ENCODE assay signal across 16 cellular contexts in the genomic region with DNA sequence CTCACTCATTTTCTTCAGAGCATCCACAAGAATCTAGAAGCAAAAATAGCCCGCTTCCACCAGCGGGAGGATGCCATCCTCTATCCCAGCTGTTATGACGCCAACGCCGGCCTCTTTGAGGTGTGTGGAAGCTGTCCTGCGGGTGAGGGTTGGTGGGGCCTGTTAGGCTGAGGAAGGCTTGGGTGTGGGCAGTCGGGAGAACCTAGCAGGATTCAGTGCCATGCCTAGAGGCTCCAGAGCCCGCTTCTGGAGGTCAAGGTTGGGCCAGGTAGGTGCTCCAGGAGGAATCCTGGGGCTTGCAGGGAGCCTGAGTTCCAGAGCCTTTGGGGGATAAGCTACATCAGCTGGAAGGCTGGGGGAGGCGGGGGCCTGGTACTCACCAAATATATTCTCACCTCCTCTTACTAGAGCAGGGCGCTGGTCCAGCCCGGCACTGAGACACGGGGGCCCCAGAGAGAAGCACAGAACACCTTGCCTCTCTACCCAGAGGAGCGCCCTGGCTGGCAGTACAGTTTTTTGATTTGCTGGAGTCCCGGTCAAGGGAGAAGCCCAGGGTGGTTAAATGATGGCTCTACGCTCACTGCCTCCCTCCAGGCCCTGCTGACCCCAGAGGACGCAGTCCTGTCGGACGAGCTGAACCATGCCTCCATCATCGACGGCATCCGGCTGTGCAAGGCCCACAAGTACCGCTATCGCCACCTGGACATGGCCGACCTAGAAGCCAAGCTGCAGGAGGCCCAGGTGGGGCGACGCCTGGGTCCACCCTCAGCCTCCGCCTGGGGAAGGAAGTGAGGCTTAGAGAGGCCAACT. TPM values are rescaled to one million over a fixed set of nuclear protein-coding genes. Genes with fewer than 3 reads are reported as not detected.
DNase-seq lines count a peak whose midpoint lies in the region; ATAC-seq and TF ChIP-seq lines count a peak whose summit lies in the region.
"Had no signal": no experiment of that assay in that cellular context is flagged by ENCODE, and none has a peak within 500 bp of the region (broad histone marks: within the 10 kb centered on the region; RNA-seq: fewer than 3 reads in every experiment).

No MANE protein-coding gene starts in this region.

- H4K8ac ChIP-seq in H9 (replicated peaks; ENCODE audit: insufficient read length, low read depth, low read length) = no peak overlapping the region

- H3K18ac ChIP-seq in H9 (ENCODE audit: insufficient read length, low read depth, low read length) = no peak overlapping the region

- no peak overlapping the region for H3K27ac ChIP-seq in H9 (ENCODE audit: insufficient read length, low read depth, low read length)
- H3K27ac ChIP-seq in HCT116 (ENCODE audit: low read depth, low read length) = peak overlapping the region; percentile 4; the same call in 1 of the 2 replicates
- H3K27ac ChIP-seq: A549, C4-2B had no signal

- H3K4ac ChIP-seq in H9 (ENCODE audit: low read depth, low read length) = no peak overlapping the region

- CTCF ChIA-PET in HCT116 (lab: Charles Lee) = no interaction called here

- H3K9me3 Mint-ChIP-seq in H9 (no peaks in the 10 kb centered on the region), endothelial cell (ENCODE audit: unreplicated experiment) (no peaks in the 10 kb centered on the region)
- H3K9me3 Mint-ChIP-seq: CD4-positive, alpha-beta memory T cell; GM23338 had no signal

- no peak for ATAC-seq in HCT116
- no peak for ATAC-seq in HG02840 (IDR thresholded peaks at IDR 0.05; ENCODE audit: low FRiP score, unreplicated experiment)
- ATAC-seq: A549, GM23338 had no signal

- H3K9ac ChIP-seq in H9 (ENCODE audit: extremely low read depth, insufficient read length, low read length) (no peak overlapping the region), HCT116 (ENCODE audit: low read length) (no peak overlapping the region)

- TF ChIP-seq CTCF in H9 (conservative IDR thresholded peaks at IDR 0.05) = no peak
- no peak for TF ChIP-seq CTCF in HCT116 (IDR thresholded peaks at IDR 0.05 in 2 of 3, conservative IDR thresholded peaks at IDR 0.05 in 1 of 3; ENCODE audit: borderline replicate concordance in 1 of 3, insufficient read depth in 1 of 3, low read depth in 2 of 3, low read length in 2 of 3)
- no peak for TF ChIP-seq CTCF in endothelial cell (IDR thresholded peaks at IDR 0.05; ENCODE audit: unreplicated experiment)

- peaks cover 2% of the 10 kb centered on the region; the same call in 1 of the 2 replicates for H3K79me2 ChIP-seq in H9 (ENCODE audit: insufficient read depth, low read length)
- H3K79me2 ChIP-seq in HCT116 (ENCODE audit: insufficient read depth, low read length) = peaks cover 27% of the 10 kb centered on the region; the same call in 1 of the 2 replicates

- H2BK20ac ChIP-seq in H9 (ENCODE audit: low read depth, low read length, poor library complexity, severe bottlenecking) = no peak overlapping the region

- H2BK5ac ChIP-seq in H9 (ENCODE audit: insufficient read length, low read length) = no peak overlapping the region

- intact Hi-C loops in HCT116 (cut with micrococcal nuclease) = no loop called here

- no peaks in the 10 kb centered on the region for H4K20me1 ChIP-seq in H9 (ENCODE audit: control insufficient read depth, insufficient read depth, insufficient read length)
- no peaks in the 10 kb centered on the region for H4K20me1 ChIP-seq in HCT116 (ENCODE audit: insufficient read depth)

- peaks cover 13% of the 10 kb centered on the region for H3K27me3 Mint-ChIP-seq in H9 (ENCODE audit: low read depth)
- peaks cover 8% of the 10 kb centered on the region for H3K27me3 Mint-ChIP-seq in endothelial cell (ENCODE audit: unreplicated experiment)

- H3K27ac Mint-ChIP-seq in H9 (no peak overlapping the region), endothelial cell (ENCODE audit: unreplicated experiment) (no peak overlapping the region)
- H3K27ac Mint-ChIP-seq: CD4-positive, alpha-beta memory T cell; GM23338 had no signal

- H3K4me3 Mint-ChIP-seq in H9 (no peak overlapping the region), endothelial cell (ENCODE audit: unreplicated experiment) (peak overlapping the region; percentile 12)
- H3K4me3 Mint-ChIP-seq: CD4-positive, alpha-beta memory T cell; GM23338 had no signal

- POLR2A ChIA-PET in HCT116 (lab: Charles Lee) = interaction anchor here (1.3 kb wide), 1 partner anchor 147 kb away, joined by 5 read pairs; no protein-coding TSS in a partner anchor

- H3K36me3 ChIP-seq in HCT116 (ENCODE audit: control insufficient read depth in 1 of 2, insufficient read depth in 2 of 2, low read length in 2 of 2) = peaks cover 5 to 15% of the 10 kb centered on the region in 2 experiments; a peak in 3 of 4 replicates
- H3K36me3 ChIP-seq: BE2C had no signal

- RAD21 ChIA-PET in HCT116 (lab: Charles Lee; ENCODE audit: low non-redundant PET in 1 of 2, low total read pairs in 2 of 2, uncharacterized antibody in 2 of 2, unreplicated experiment in 2 of 2) = no interaction called here

- no peak overlapping the region for H4K91ac ChIP-seq in H9 (ENCODE audit: insufficient read length, low read depth, low read length)

- H3K9me2 ChIP-seq in HCT116 (ENCODE audit: insufficient read depth) = no peaks in the 10 kb centered on the region

- no peak overlapping the region for H2BK12ac ChIP-seq in H9 (ENCODE audit: insufficient read length, low read depth, low read length)

- H3K4me1 Mint-ChIP-seq in H9 (peaks cover 8 to 11% of the 10 kb centered on the region in 2 experiments), endothelial cell (ENCODE audit: unreplicated experiment) (peaks cover 6% of the 10 kb centered on the region)

- H4K5ac ChIP-seq in H9 (ENCODE audit: insufficient read length, low read depth, low read length) = no peak overlapping the region

- H3K36me3 Mint-ChIP-seq in H9 (ENCODE audit: insufficient read depth in 1 of 3, low read depth in 3 of 3) (peaks cover 7 to 21% (median 18%) of the 10 kb centered on the region in 3 experiments; a peak in 6 of 7 replicates), endothelial cell (ENCODE audit: low read depth, unreplicated experiment) (no peaks in the 10 kb centered on the region)
- H3K36me3 Mint-ChIP-seq: CD4-positive, alpha-beta memory T cell had no signal

- no peak overlapping the region for H3K4me3 ChIP-seq in HCT116 (replicated peaks in 1 of 2; ENCODE audit: low read depth in 1 of 2, low read length in 2 of 2)
- H3K4me3 ChIP-seq: A549, GM23338 had no signal

- H3K27me3 ChIP-seq in H9 (ENCODE audit: insufficient read depth, low read length) (no peaks in the 10 kb centered on the region; the same call in 1 of the 2 replicates), HCT116 (ENCODE audit: insufficient read depth, low read length) (no peaks in the 10 kb centered on the region)
- H3K27me3 ChIP-seq: BE2C had no signal

- H3K56ac ChIP-seq in H9 (ENCODE audit: insufficient read length, low read depth, low read length) = no peak overlapping the region

- no peak overlapping the region for H3K23ac ChIP-seq in H9 (ENCODE audit: insufficient read length, low read depth, low read length)

- H3T11ph ChIP-seq in H9 (ENCODE audit: low read length) = no peak overlapping the region

- H3K23me2 ChIP-seq in H9 (ENCODE audit: insufficient read length, low read depth, low read length, poor library complexity, severe bottlenecking) = peaks cover 4% of the 10 kb centered on the region

- BruUV-seq in HCT116 (replicated peaks; lab: Mats Ljungman, UMichigan) = no TSS peak

- no CpG with 5 or more reads among the region's 27 CpGs for WGBS in H9 (ENCODE audit: extremely low coverage, insufficient read length, low lambda C conversion rate)

- no peak overlapping the region for H3K14ac ChIP-seq in H9 (ENCODE audit: insufficient read depth, low read length)

- H3K4me1 ChIP-seq in H9 (ENCODE audit: insufficient read depth, low read length) = no peaks in the 10 kb centered on the region
- peaks cover 6 to 22% of the 10 kb centered on the region in 2 experiments; a peak in 3 of 4 replicates for H3K4me1 ChIP-seq in HCT116 (ENCODE audit: control insufficient read depth in 1 of 2, insufficient read depth in 2 of 2, low read length in 2 of 2)
- H3K4me1 ChIP-seq: BE2C had no signal

- no peak overlapping the region for H2AK5ac ChIP-seq in H9 (ENCODE audit: insufficient read length, low read length)

- H3K9me3 ChIP-seq in H9 (ENCODE audit: control insufficient read depth, low read depth, low read length) (no peaks in the 10 kb centered on the region), HCT116 (ENCODE audit: control insufficient read depth in 1 of 2, insufficient read depth in 1 of 2, low read depth in 1 of 2, low read length in 2 of 2) (no peaks in the 10 kb centered on the region)
- H3K9me3 ChIP-seq: A549, BE2C had no signal

- H2BK120ac ChIP-seq in H9 (ENCODE audit: low read depth, low read length, poor library complexity, severe bottlenecking) = no peak overlapping the region

- no peak overlapping the region for H2AFZ ChIP-seq in H9 (ENCODE audit: low read length)
- H2AFZ ChIP-seq in HCT116 (ENCODE audit: low read depth, low read length, poor library complexity, severe bottlenecking) = no peak overlapping the region
- H2AFZ ChIP-seq: GM23338 had no signal

- H3K79me1 ChIP-seq in H9 (ENCODE audit: insufficient read depth, low read depth, low read length, poor library complexity, severe bottlenecking) = peaks cover 2% of the 10 kb centered on the region

- DNase-seq in H9 (peak; percentile 17), HCT116 (ENCODE audit: low read depth, low spot score) (no peak), endothelial cell (ENCODE audit: low spot score) (no peak), DMS153 treated with DMSO at 0.1 percent for 48 hours (lab: John Stamatoyannopoulos, UW; ENCODE audit: unreplicated experiment) (no peak), NOMO-1 (lab: John Stamatoyannopoulos, UW; ENCODE audit: unreplicated experiment in 2 of 2) (no peak)
- DNase-seq: BE2C; CD4-positive, alpha-beta memory T cell; DMS153; DND-41; GDM1; H7 had no signal

- H3K4me2 ChIP-seq in H9 (ENCODE audit: insufficient read depth, insufficient read length, low read length) (no peak overlapping the region), HCT116 (ENCODE audit: low read length) (no peak overlapping the region)
- H3K4me2 ChIP-seq: A549, GM23338 had no signal

- TF ChIP-seq POLR2A in HCT116 (IDR thresholded peaks at IDR 0.05; ENCODE audit: borderline replicate concordance, extremely low read depth, insufficient read depth, insufficient read length) = no peak

- H2BK15ac ChIP-seq in H9 (ENCODE audit: low read depth, low read length) = no peak overlapping the region

- no peak for TF ChIP-seq RAD21 in HCT116 (IDR thresholded peaks at IDR 0.05; ENCODE audit: low read depth)

RNA-seq across cellular contexts. Expression of a gene that starts 5.3 kb away (rescaled TPM):
- total RNA-seq in H9 (2021) = 26.9 and 28.8 TPM in 2 replicates
- total RNA-seq in HCT116 (2021; ENCODE audit: unreplicated experiment) = 88.7 TPM
- polyA plus RNA-seq in HCT116 (2012) = 92.9 and 111 TPM in 2 replicates
- total RNA-seq in endothelial cell (ENCODE audit: unreplicated experiment) = 4.1 TPM

RNA-seq across cellular contexts. Expression of a gene that starts 10.1 kb away (rescaled TPM):
- 0.31 and 0.59 TPM in 2 replicates for total RNA-seq in H9 (2021)
- 0.32 TPM for total RNA-seq in HCT116 (2021; ENCODE audit: unreplicated experiment)
- polyA plus RNA-seq in HCT116 (2012) = 0.12 TPM in 1 of 2 replicates, not detected in the other
- total RNA-seq in endothelial cell (ENCODE audit: unreplicated experiment) = not detected
- total RNA-seq: CD4-positive, alpha-beta memory T cell; H7 had no signal
- polyA plus RNA-seq: A549; AG04450; CD4-positive, alpha-beta memory T cell had no signal

RNA-seq across cellular contexts. Expression of a gene that starts 31.1 kb away (rescaled TPM):
- total RNA-seq in H9 (2021) = 14.4 and 15.3 TPM in 2 replicates
- 29.8 TPM for total RNA-seq in HCT116 (2021; ENCODE audit: unreplicated experiment)
- 25.5 and 27.9 TPM in 2 replicates for polyA plus RNA-seq in HCT116 (2012)
- 14.4 TPM for total RNA-seq in endothelial cell (ENCODE audit: unreplicated experiment)

RNA-seq across cellular contexts. Expression of a gene that starts 36.1 kb away (rescaled TPM):
- 736 and 739 TPM in 2 replicates for total RNA-seq in H9 (2021)
- 687 TPM for total RNA-seq in HCT116 (2021; ENCODE audit: unreplicated experiment)
- 1,071 and 1,188 TPM in 2 replicates for polyA plus RNA-seq in HCT116 (2012)
- total RNA-seq in endothelial cell (ENCODE audit: unreplicated experiment) = 732 TPM
